In genomic region chr20:41169791-41170351, GRCh38 we compare ENCODE assay signal across 9 cellular contexts. TPM values are rescaled to one million over a fixed set of nuclear protein-coding genes. Genes with fewer than 3 reads are reported as not detected.
DNase-seq lines count a peak whose midpoint lies in the region; ATAC-seq lines count a peak whose summit lies in the region.
"Had no signal": no experiment of that assay in that cellular context is flagged by ENCODE, and none has a peak within 500 bp of the region (broad histone marks: within the 10 kb centered on the region; RNA-seq: fewer than 3 reads in every experiment).

No MANE protein-coding gene starts in this region.

- H3K27ac ChIP-seq in angular gyrus (ENCODE audit: low read depth, low read length), result peak overlapping the region; percentile 50

- ATAC-seq in GM19395 (IDR thresholded peaks at IDR 0.05; ENCODE audit: unreplicated experiment), result no peak
- ATAC-seq in HG03439 (IDR thresholded peaks at IDR 0.05; ENCODE audit: unreplicated experiment), result no peak

- DNase-seq in A172 (ENCODE audit: low spot score) (peak; percentile 79), HCEC 1CT (peak; percentile 63), head of caudate nucleus (peak in 25 of 42 donors; percentile 1 to 36 (median 11)), DMS 273 (lab: John Stamatoyannopoulos, UW; ENCODE audit: unreplicated experiment) (no peak)
- DNase-seq in stimulated activated CD8-positive, alpha-beta memory T cell treated with anti-CD3 and anti-CD28 coated beads, Interleukin-4, amount 100 ng/mL, for 48 hours, result no peak
- DNase-seq: T1000 had no signal

- intact Hi-C loops in head of caudate nucleus (cut with DNase I), result loop anchor here (5.0 to 10.0 kb wide), 3 partner anchors 77 to 245 kb away; partner anchors contain the start of gene LPIN3

RNA-seq across cellular contexts. Expression of gene PLCG1, which starts 32.5 kb away (rescaled TPM):
- 79.6 and 82.9 TPM in 2 replicates for total RNA-seq in A172 (2014; rRNA removed; shearing (Covaris generic))

Comparison
In these comparisons a context has a peak if more than half of its experiments do, and no peak if none do; other contexts are left out.
1. DNase-seq: peak in A172 (single experiment), HCEC 1CT (single experiment) and head of caudate nucleus (25 of 42); none in stimulated activated CD8-positive, alpha-beta memory T cell treated with anti-CD3 and anti-CD28 coated beads, Interleukin-4, amount 100 ng/mL, for 48 hours (single experiment) and DMS 273 (single experiment).